8 cellular contexts compared by ENCODE assay signal in the genomic region with DNA sequence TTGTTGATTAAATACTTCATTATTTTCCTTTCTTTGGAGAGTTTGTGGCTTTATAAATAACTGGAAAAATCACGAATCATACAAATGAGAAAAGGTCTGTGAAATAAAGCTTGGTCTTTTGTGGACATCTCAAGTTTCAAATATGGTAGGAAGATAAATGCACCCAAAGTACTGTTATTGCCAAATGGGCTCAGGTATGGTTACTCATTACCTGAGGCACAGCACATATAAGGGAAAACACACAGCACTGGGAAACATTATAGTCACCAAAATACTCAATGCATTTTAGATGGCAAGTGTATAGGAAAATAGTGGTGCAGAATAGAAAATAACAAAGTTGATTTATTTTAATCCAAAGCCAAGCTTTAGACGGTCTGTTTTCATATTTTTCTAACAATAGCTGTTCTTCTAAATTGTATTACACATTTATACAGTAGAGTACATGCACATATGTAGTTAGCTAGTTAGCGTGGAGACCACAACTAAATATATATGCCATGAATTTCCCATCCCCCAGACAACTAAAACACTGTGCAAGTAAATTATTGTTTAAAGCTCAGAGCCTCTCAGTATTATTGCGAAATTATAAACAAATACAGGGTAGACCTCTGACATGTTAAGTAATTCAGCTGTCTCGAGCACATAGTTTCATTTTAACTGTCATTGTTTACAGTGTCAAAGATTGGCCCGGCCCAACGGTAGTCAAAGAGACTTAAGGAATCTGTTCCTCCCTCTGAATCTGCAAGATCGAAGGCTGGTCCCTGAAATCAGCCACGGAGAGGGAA.
DNase-seq lines count a peak whose midpoint lies in the region; ATAC-seq, FAIRE-seq and TF ChIP-seq lines count a peak whose summit lies in the region.

No MANE protein-coding gene starts in this region.

- H3K36me3 Mint-ChIP-seq in activated CD4-positive, alpha-beta T cell treated with anti-CD3 and anti-CD28 coated beads, Interleukin-2, amount 10 ng/mL, durations not matched to agents 24 days and 14 days (ENCODE audit: low read depth) = peaks cover 2% of the 10 kb centered on the region
- H3K36me3 Mint-ChIP-seq in activated B cell treated with CpG ODN at 0.5 μM for 24 hours (ENCODE audit: low read depth) = peaks cover 9% of the 10 kb centered on the region

- peak overlapping the region; percentile 94 for H3K4me3 Mint-ChIP-seq in activated CD4-positive, alpha-beta T cell treated with anti-CD3 and anti-CD28 coated beads, Interleukin-2, amount 10 ng/mL, durations not matched to agents 24 days and 14 days
- H3K4me3 Mint-ChIP-seq in activated B cell treated with CpG ODN at 0.5 μM for 24 hours = peak overlapping the region; percentile 100

- FAIRE-seq in small intestine (lab: Jason Lieb, UNC) = no peak

- intact Hi-C loops in activated CD4-positive, alpha-beta T cell treated with anti-CD3 and anti-CD28 coated beads, Interleukin-2, amount 10 ng/mL, durations not matched to agents 24 days and 14 days (cut with micrococcal nuclease) = loop anchor here (5.0 to 10.0 kb wide), 2 partner anchors 704 to 909 kb away; a partner anchor contains a TSS
- intact Hi-C loops in activated B cell treated with CpG ODN at 0.5 μM for 24 hours (cut with micrococcal nuclease) (loop anchor here (1.0 to 5.0 kb wide), 3 partner anchors 681 to 849 kb away; a partner anchor contains a TSS), left ventricle myocardium inferior (cut with micrococcal nuclease) (no loop called here)

- CTCF ChIA-PET in activated B cell treated with CpG ODN at 0.5 μM for 24 hours (lab: Charles Lee) = interaction anchor here (0.8 to 2.6 kb wide), 6 partner anchors 8 to 1409 kb away, joined by 3 to 41 read pairs (median 3); no protein-coding TSS in a partner anchor

- H3K27me3 Mint-ChIP-seq in activated CD4-positive, alpha-beta T cell treated with anti-CD3 and anti-CD28 coated beads, Interleukin-2, amount 10 ng/mL, durations not matched to agents 24 days and 14 days = no peaks in the 10 kb centered on the region
- no peaks in the 10 kb centered on the region for H3K27me3 Mint-ChIP-seq in activated B cell treated with CpG ODN at 0.5 μM for 24 hours

- H3K9me3 Mint-ChIP-seq in activated CD4-positive, alpha-beta T cell treated with anti-CD3 and anti-CD28 coated beads, Interleukin-2, amount 10 ng/mL, durations not matched to agents 24 days and 14 days = no peaks in the 10 kb centered on the region
- no peaks in the 10 kb centered on the region for H3K9me3 Mint-ChIP-seq in activated B cell treated with CpG ODN at 0.5 μM for 24 hours

- peaks cover 23% of the 10 kb centered on the region for H3K4me1 Mint-ChIP-seq in activated CD4-positive, alpha-beta T cell treated with anti-CD3 and anti-CD28 coated beads, Interleukin-2, amount 10 ng/mL, durations not matched to agents 24 days and 14 days
- H3K4me1 Mint-ChIP-seq in activated B cell treated with CpG ODN at 0.5 μM for 24 hours = peaks cover 41% of the 10 kb centered on the region

- H3K9me3 ChIP-seq in left ventricle myocardium inferior (replicated peaks) (no peaks in the 10 kb centered on the region), small intestine (ENCODE audit: control insufficient read depth, low read depth) (no peaks in the 10 kb centered on the region)

- peak overlapping the region; percentile 92 for H3K27ac ChIP-seq in left ventricle myocardium inferior (replicated peaks)
- H3K27ac ChIP-seq in small intestine (ENCODE audit: low read depth in 1 of 2, low read length in 1 of 2) = peak overlapping the region; percentile 68 to 97

- peak overlapping the region; percentile 99 for H3K27ac Mint-ChIP-seq in activated CD4-positive, alpha-beta T cell treated with anti-CD3 and anti-CD28 coated beads, Interleukin-2, amount 10 ng/mL, durations not matched to agents 24 days and 14 days
- peak overlapping the region; percentile 100 for H3K27ac Mint-ChIP-seq in activated B cell treated with CpG ODN at 0.5 μM for 24 hours

- POLR2A ChIA-PET in activated B cell treated with CpG ODN at 0.5 μM for 24 hours (lab: Charles Lee) = interaction anchor here (0.6 to 1.7 kb wide), 9 partner anchors 10 to 849 kb away, joined by 3 to 9 read pairs (median 4); a partner anchor contains a TSS

- H3K27me3 ChIP-seq in left ventricle myocardium inferior (ENCODE audit: low read depth) (no peaks in the 10 kb centered on the region), small intestine (ENCODE audit: control insufficient read depth in 2 of 2, insufficient read depth in 2 of 2, low read length in 2 of 2) (no peaks in the 10 kb centered on the region)

- peak; percentile 29 for ATAC-seq in HG03025 (IDR thresholded peaks at IDR 0.05; ENCODE audit: low FRiP score, unreplicated experiment)
- peak; percentile 19 for ATAC-seq in activated B cell treated with CpG ODN at 0.5 μM for 24 hours (ENCODE audit: low read depth)
- ATAC-seq in omental fat pad (ENCODE audit: low FRiP score) = no peak

- TF ChIP-seq CTCF in activated B cell treated with CpG ODN at 0.5 μM for 24 hours (IDR thresholded peaks at IDR 0.05) (no peak), left ventricle myocardium inferior (IDR thresholded peaks at IDR 0.05; ENCODE audit: borderline replicate concordance) (no peak), omental fat pad (IDR thresholded peaks at IDR 0.05) (no peak)

- peaks cover 51% of the 10 kb centered on the region for H3K4me1 ChIP-seq in left ventricle myocardium inferior
- no peaks in the 10 kb centered on the region for H3K4me1 ChIP-seq in small intestine (ENCODE audit: control insufficient read depth in 2 of 2, insufficient read depth in 1 of 2, low read depth in 1 of 2, low read length in 1 of 2)

- 10 to 14% (median 11%) methylated on average over 9 of the region's 9 CpGs for WGBS in small intestine, 3 donors

- H3K36me3 ChIP-seq in left ventricle myocardium inferior = peaks cover 57% of the 10 kb centered on the region
- no peaks in the 10 kb centered on the region for H3K36me3 ChIP-seq in small intestine (ENCODE audit: control insufficient read depth in 2 of 2, insufficient read depth in 2 of 2, low read length in 2 of 2)

- no peak for DNase-seq in activated CD4-positive, alpha-beta T cell treated with anti-CD3 and anti-CD28 coated beads, Interleukin-2, amount 10 ng/mL, durations not matched to agents 24 days and 14 days
- DNase-seq in activated CD4-positive, alpha-beta T cell treated with anti-CD3 and anti-CD28 coated beads, Interleukin-2, amount 50 U/mL, for 4 hours = no peak
- no peak for DNase-seq in activated B cell treated with CpG ODN at 0.5 μM for 24 hours
- no peak for DNase-seq in left ventricle myocardium inferior
- DNase-seq in small intestine = peak; percentile 58
- DNase-seq in stimulated activated CD4-positive, alpha-beta T cell treated with anti-CD3 and anti-CD28 coated beads, Interleukin-4, amount 100 ng/mL, for 24 hours = no peak
- no peak for DNase-seq in omental fat pad (ENCODE audit: low spot score)

- peak overlapping the region; percentile 70 for H3K4me3 ChIP-seq in left ventricle myocardium inferior
- peak overlapping the region; percentile 30 to 75 for H3K4me3 ChIP-seq in small intestine (ENCODE audit: low read depth in 1 of 2, low read length in 2 of 2)
